In the genomic region with DNA sequence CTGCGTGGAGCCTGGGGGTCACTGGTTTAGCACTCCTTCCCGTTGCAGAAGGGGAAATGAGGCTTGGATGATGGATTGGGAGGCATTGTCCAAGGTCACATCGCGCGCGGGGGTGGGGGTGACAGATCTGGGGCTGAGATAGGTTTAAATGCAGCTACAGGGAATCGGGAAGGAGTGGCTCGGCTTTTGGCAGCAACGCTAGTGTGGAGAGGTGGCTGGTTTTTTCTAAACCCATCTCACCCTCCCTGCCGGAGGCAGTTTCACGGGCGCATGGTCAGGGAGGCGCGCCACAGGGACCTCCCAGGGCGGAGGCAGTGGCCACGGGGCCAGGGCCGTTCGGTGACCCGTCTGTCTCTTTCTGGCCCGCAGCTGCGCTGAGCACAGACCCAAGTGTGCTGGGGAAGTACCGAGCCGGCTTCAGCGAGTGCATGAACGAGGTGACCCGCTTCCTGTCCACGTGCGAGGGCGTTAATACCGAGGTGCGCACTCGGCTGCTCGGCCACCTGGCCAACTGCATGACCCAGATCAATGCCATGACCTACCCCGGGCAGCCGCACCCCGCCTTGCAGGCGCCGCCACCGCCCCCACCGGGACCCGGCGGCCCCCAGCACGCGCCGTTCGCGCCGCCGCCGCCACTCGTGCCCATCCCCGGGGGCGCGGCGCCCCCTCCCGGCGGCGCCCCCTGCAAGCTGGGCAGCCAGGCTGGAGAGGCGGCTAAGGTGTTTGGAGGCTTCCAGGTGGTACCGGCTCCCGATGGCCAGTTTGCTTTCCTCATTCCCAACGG, we compare ENCODE assay signal across 8 cellular contexts. TPM values are rescaled to one million over a fixed set of nuclear protein-coding genes. Genes with fewer than 3 reads are reported as not detected.
DNase-seq lines count a peak whose midpoint lies in the region; ATAC-seq, FAIRE-seq and TF ChIP-seq lines count a peak whose summit lies in the region.

No MANE protein-coding gene starts in this region.

- H3K9ac ChIP-seq in KMS-11 = peak overlapping the region; percentile 5; the same call in 1 of the 2 replicates
- H3K9ac ChIP-seq in keratinocyte (ENCODE audit: control insufficient read depth, extremely low read depth, insufficient read depth, low read length) = peak overlapping the region; percentile 98

- H4K20me1 ChIP-seq in KMS-11 (ENCODE audit: insufficient read depth) (peaks cover 4% of the 10 kb centered on the region), keratinocyte (ENCODE audit: control insufficient read depth, extremely low read depth, insufficient read depth, low read length) (no peaks in the 10 kb centered on the region)

- H3K9me1 ChIP-seq in keratinocyte (ENCODE audit: control insufficient read depth, extremely low read depth, insufficient read depth, low read length) = no peaks in the 10 kb centered on the region

- no peak for TF ChIP-seq CTCF in KMS-11 (conservative IDR thresholded peaks at IDR 0.05; ENCODE audit: low read depth, low read length)
- TF ChIP-seq CTCF in breast epithelium (IDR thresholded peaks at IDR 0.05) = peak in 1 of 3 donors; percentile 40
- peak in 2 of 3 experiments; percentile 33 to 66 for TF ChIP-seq CTCF in keratinocyte (optimal IDR thresholded peaks at IDR 0.05 in 1 of 3, IDR thresholded peaks at IDR 0.05 in 1 of 3, conservative IDR thresholded peaks at IDR 0.05 in 1 of 3; ENCODE audit: extremely low read depth in 1 of 3, insufficient read depth in 2 of 3, low read length in 3 of 3)

- FAIRE-seq in keratinocyte (lab: Jason Lieb, UNC) = no peak

- H3K79me2 ChIP-seq in KMS-11 (ENCODE audit: insufficient read depth, low read depth) = no peaks in the 10 kb centered on the region
- peaks cover 14% of the 10 kb centered on the region for H3K79me2 ChIP-seq in keratinocyte (ENCODE audit: control insufficient read depth, insufficient read depth, low read length)

- H3K36me3 ChIP-seq in KMS-11 (ENCODE audit: insufficient read depth) (no peaks in the 10 kb centered on the region), breast epithelium (no peaks in the 10 kb centered on the region), keratinocyte (ENCODE audit: control insufficient read depth in 2 of 2, extremely low read depth in 1 of 2, insufficient read depth in 2 of 2, low read length in 2 of 2) (no peaks in the 10 kb centered on the region)

- dilution Hi-C loops in keratinocyte (cut with MboI; ENCODE audit: extremely low pct_ligation_motif_present, low sequenced_read_pairs) = no loop called here

- no peak overlapping the region for H3K4me3 ChIP-seq in KMS-11 (IDR thresholded peaks at IDR 0.05; ENCODE audit: insufficient read depth, low read depth, low read length)
- H3K4me3 ChIP-seq in breast epithelium = peak overlapping the region; percentile 58 to 89 (median 69)
- peak overlapping the region; percentile 76 to 98 (median 89) for H3K4me3 ChIP-seq in keratinocyte (ENCODE audit: control insufficient read depth in 2 of 3, extremely low read depth in 1 of 3, insufficient read depth in 2 of 3, low read depth in 1 of 3, low read length in 3 of 3)

- no peak overlapping the region for H3K27ac ChIP-seq in KMS-11
- H3K27ac ChIP-seq in breast epithelium = peak overlapping the region; percentile 96 to 99
- H3K27ac ChIP-seq in keratinocyte (ENCODE audit: control insufficient read depth, insufficient read depth, low read length) = peak overlapping the region; percentile 97

- in situ Hi-C loops in KBM-7 (cut with MboI; ENCODE audit: low pct_unique_long_range_greater_than_20kb, low sequenced_read_pairs) = no loop called here

- H3K27me3 ChIP-seq in KMS-11 (ENCODE audit: insufficient read depth, low read depth) (peaks cover 77% of the 10 kb centered on the region), breast epithelium (no peaks in the 10 kb centered on the region), keratinocyte (ENCODE audit: control insufficient read depth, extremely low read depth, insufficient read depth, low read length) (no peaks in the 10 kb centered on the region)

- peaks cover 61% of the 10 kb centered on the region for H3K4me1 ChIP-seq in KMS-11 (ENCODE audit: low read depth, poor library complexity, severe bottlenecking)
- H3K4me1 ChIP-seq in breast epithelium = peaks cover 5 to 11% of the 10 kb centered on the region in 2 donors
- H3K4me1 ChIP-seq in keratinocyte (ENCODE audit: control insufficient read depth, extremely low read depth, insufficient read depth, low read length) = peaks cover 55% of the 10 kb centered on the region

- intact Hi-C loops in breast epithelium (cut with DNase I; ENCODE audit: low total_unique reads) = loop anchor here (10.0 kb wide), 1 partner anchor 177 kb away; no protein-coding TSS in a partner anchor

- H2AFZ ChIP-seq in KMS-11 (ENCODE audit: low read depth) (peak overlapping the region; percentile 84), keratinocyte (ENCODE audit: control insufficient read depth, low read length) (no peak overlapping the region)

- peak; percentile 32 for TF ChIP-seq POLR2A in breast epithelium (IDR thresholded peaks at IDR 0.05)

- DNase-seq in ELR (ENCODE audit: low read depth) (peak; percentile 71), T-helper 22 cell (ENCODE audit: low read depth) (peak; percentile 12), breast epithelium (ENCODE audit: low spot score in 2 of 2) (peak; percentile 58 to 65), keratinocyte (ENCODE audit: low read depth, low spot score) (no peak), KBM-7 (no peak)
- peak; percentile 35 for DNase-seq in stimulated activated CD4-positive, alpha-beta T cell treated with anti-CD3 and anti-CD28 coated beads, Interleukin-1b, Interleukin-23, amount 100 ng/mL, for 48 hours

- H3K4me2 ChIP-seq in KMS-11 (peak overlapping the region; percentile 80), keratinocyte (ENCODE audit: control insufficient read depth, extremely low read depth, insufficient read depth, low read depth, low read length) (peak overlapping the region; percentile 86)

- ATAC-seq in GM21526 (IDR thresholded peaks at IDR 0.05; ENCODE audit: low FRiP score, unreplicated experiment) = peak; percentile 36

- H3K9me3 ChIP-seq in breast epithelium (no peaks in the 10 kb centered on the region), keratinocyte (ENCODE audit: control insufficient read depth, low read depth, low read length) (no peaks in the 10 kb centered on the region)

RNA-seq across cellular contexts. Expression of a gene that starts 1.6 kb away (rescaled TPM):
- 100 to 1,000 TPM in 1 of 3 donors, 10 to 100 TPM in 1, 1 to 10 TPM in 1; 6.6 to 110 (median 87.2) TPM for total RNA-seq in breast epithelium
- polyA plus RNA-seq in keratinocyte = 17.6 to 138 TPM (median 88.4 TPM) in 3 replicates
- polyA plus RNA-seq in keratinocyte (2011; ENCODE audit: low read depth) = 243 TPM
- 32.9 and 46.3 TPM in 2 replicates for polyA plus RNA-seq in keratinocyte (2011; cell fraction: cytosol; rRNA removed)
- 312 and 346 TPM in 2 replicates for polyA plus RNA-seq in keratinocyte (2011; cell fraction: nucleus; rRNA removed)
- polyA plus RNA-seq in keratinocyte (2012; ENCODE audit: low replicate concordance) = 19.2 and 184 TPM in 2 replicates
- polyA minus RNA-seq in keratinocyte = 8.5 to 32.9 TPM (median 26.9 TPM) in 3 replicates
- 75.4 TPM for polyA minus RNA-seq in keratinocyte (2011; cell fraction: cytosol; rRNA and poly(A)+ RNA removed)
- 167 and 184 TPM in 2 replicates for polyA minus RNA-seq in keratinocyte (2011; cell fraction: nucleus; rRNA and poly(A)+ RNA removed)

Comparison
In these comparisons a context has a peak if more than half of its experiments do, and no peak if none do; other contexts are left out.
1. DNase-seq: peak in ELR (single experiment), T-helper 22 cell (single experiment), breast epithelium (2 of 2) and stimulated activated CD4-positive, alpha-beta T cell treated with anti-CD3 and anti-CD28 coated beads, Interleukin-1b, Interleukin-23, amount 100 ng/mL, for 48 hours (single experiment); none in keratinocyte (single experiment) and KBM-7 (single experiment).